8 cellular contexts compared by ENCODE assay signal in genomic region chr2:214683557-214683956, GRCh38.
A peak's percentile ranks its signal among the peaks of the same experiment; 100 is the strongest.
DNase-seq lines count a peak whose midpoint lies in the region; ATAC-seq and TF ChIP-seq lines count a peak whose summit lies in the region.
"Not testable (repeated sequence)": the region's sequence is repeated elsewhere in the genome, so short reads cannot be mapped to it uniquely, and the experiment has no call there.

No MANE protein-coding gene starts in this region.

- H3K9me3 Mint-ChIP-seq in T-helper 2 cell treated with Interferon-gamma antibody and Interleukin-4, amounts not matched to agents 5 μg/mL and 100 μg/mL, for 36 hours: not testable (repeated sequence)

- peaks cover 16% of the 10 kb centered on the region for H3K4me1 Mint-ChIP-seq in T-helper 2 cell treated with Interferon-gamma antibody and Interleukin-4, amounts not matched to agents 5 μg/mL and 100 μg/mL, for 36 hours (ENCODE audit: low read depth)

- not testable (repeated sequence) for H3K9me3 ChIP-seq in left ventricle myocardium inferior (replicated peaks); parathyroid adenoma (ENCODE audit: control insufficient read depth, low read length)

- H3K4me3 ChIP-seq in Jurkat, Clone E6-1 (ENCODE audit: low read length): peak overlapping the region; percentile 25
- H3K4me3 ChIP-seq in brain microvascular endothelial cell (ENCODE audit: low read depth, low read length) (peak overlapping the region; percentile 47), left ventricle myocardium inferior (peak overlapping the region; percentile 49)
- not testable (repeated sequence) for H3K4me3 ChIP-seq in parathyroid adenoma (ENCODE audit: low read depth, low read length)

- H3K4me3 Mint-ChIP-seq in T-helper 2 cell treated with Interferon-gamma antibody and Interleukin-4, amounts not matched to agents 5 μg/mL and 100 μg/mL, for 36 hours: peak overlapping the region; percentile 86

- ATAC-seq in GM21367 (IDR thresholded peaks at IDR 0.05; ENCODE audit: unreplicated experiment): peak; percentile 86
- ATAC-seq in HG02981 (IDR thresholded peaks at IDR 0.05; ENCODE audit: unreplicated experiment): peak; percentile 59

- H3K27ac Mint-ChIP-seq in T-helper 2 cell treated with Interferon-gamma antibody and Interleukin-4, amounts not matched to agents 5 μg/mL and 100 μg/mL, for 36 hours: peak overlapping the region; percentile 62

- H3K36me3 ChIP-seq in brain microvascular endothelial cell (replicated peaks); left ventricle myocardium inferior; parathyroid adenoma (ENCODE audit: control insufficient read depth, insufficient read depth, low read length): not testable (repeated sequence)

- not testable (repeated sequence) for H3K4me1 ChIP-seq in left ventricle myocardium inferior, parathyroid adenoma

- peak; percentile 14 for DNase-seq in Caki2 (ENCODE audit: low read depth)
- DNase-seq in Jurkat, Clone E6-1 (ENCODE audit: low read depth, low spot score); T-helper 2 cell treated with Interferon-gamma antibody and Interleukin-4, amounts not matched to agents 5 μg/mL and 100 μg/mL, for 36 hours (ENCODE audit: low spot score); brain microvascular endothelial cell; left ventricle myocardium inferior: not testable (repeated sequence)

- peaks cover 10% of the 10 kb centered on the region for H3K27me3 Mint-ChIP-seq in T-helper 2 cell treated with Interferon-gamma antibody and Interleukin-4, amounts not matched to agents 5 μg/mL and 100 μg/mL, for 36 hours (ENCODE audit: low read depth)

- intact Hi-C loops in left ventricle myocardium inferior (cut with micrococcal nuclease): not testable (repeated sequence)

- H3K27me3 ChIP-seq in brain microvascular endothelial cell (replicated peaks); left ventricle myocardium inferior (ENCODE audit: low read depth); parathyroid adenoma (ENCODE audit: control insufficient read depth, insufficient read depth, low read length): not testable (repeated sequence)

- not testable (repeated sequence) for H3K4me2 ChIP-seq in parathyroid adenoma (ENCODE audit: low read length)

- not testable (repeated sequence) for H3K79me2 ChIP-seq in parathyroid adenoma

- not testable (repeated sequence) for H3K36me3 Mint-ChIP-seq in T-helper 2 cell treated with Interferon-gamma antibody and Interleukin-4, amounts not matched to agents 5 μg/mL and 100 μg/mL, for 36 hours (ENCODE audit: low read depth)

- not testable (repeated sequence) for H3K27ac ChIP-seq in brain microvascular endothelial cell; left ventricle myocardium inferior (replicated peaks); parathyroid adenoma

- TF ChIP-seq CTCF in brain microvascular endothelial cell (IDR thresholded peaks at IDR 0.05; ENCODE audit: low read depth, low read length, missing control alignments); left ventricle myocardium inferior (IDR thresholded peaks at IDR 0.05; ENCODE audit: borderline replicate concordance); parathyroid adenoma (IDR thresholded peaks at IDR 0.05): not testable (repeated sequence)

- H2AFZ ChIP-seq in parathyroid adenoma: peak overlapping the region; percentile 65

- H3K9ac ChIP-seq in parathyroid adenoma: not testable (repeated sequence)

- in situ Hi-C loops in Caki2 (cut with HindIII; ENCODE audit: low pct_unique_long_range_greater_than_20kb, low sequenced_read_pairs); brain microvascular endothelial cell (cut with HindIII; ENCODE audit: low pct_ligation_motif_present, low sequenced_read_pairs): not testable (repeated sequence)
